ENCODE assay signal across 1 cellular context in the genomic region with DNA sequence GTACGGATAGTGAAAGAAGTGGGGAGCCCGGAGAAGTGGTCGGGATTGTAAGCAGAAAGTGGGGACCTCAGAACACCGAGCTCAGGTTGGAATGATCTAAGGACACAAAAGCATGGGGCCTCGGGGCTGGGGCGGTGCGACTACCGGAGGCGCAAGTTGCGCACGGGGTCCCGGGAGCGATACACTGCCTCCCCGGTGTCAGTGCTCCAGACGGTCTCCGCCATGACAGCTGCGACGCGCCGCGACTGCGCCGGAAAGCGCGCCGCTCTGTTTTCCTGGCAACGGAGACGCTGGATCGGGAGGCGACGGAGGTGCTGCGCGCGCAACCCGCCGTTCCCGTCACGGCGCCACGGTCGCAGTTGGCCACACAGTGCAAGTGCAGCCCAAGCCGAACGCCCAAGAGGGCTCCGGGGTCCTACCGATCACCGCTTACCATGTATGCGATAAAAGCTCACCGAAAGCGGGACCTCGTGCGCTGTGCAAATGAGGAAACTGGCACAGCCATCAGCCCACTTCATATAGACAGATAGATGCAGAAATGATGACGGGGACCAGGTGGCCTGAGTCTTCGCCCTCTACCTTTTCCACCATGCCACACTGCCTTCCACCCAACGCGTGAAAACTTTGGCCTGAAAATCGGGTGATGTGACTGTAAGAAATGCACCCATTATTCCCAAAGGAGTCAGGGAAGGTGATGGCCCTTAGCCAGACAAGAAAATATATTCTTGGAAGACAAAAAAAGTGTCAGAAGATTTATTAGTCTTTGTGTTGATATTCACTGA.
TF ChIP-seq lines count a peak whose summit lies in the region.

TSS of gene MKS1 (minus strand) at position 249 of the 782 bp plus-strand sequence. CDS start at position 224, 25 bp downstream.

TF ChIP-seq in HepG2, 621 proteins besides CTCF, POLR2A, EP300 and RAD21 (continued from another document and continues in another):
- TF ChIP-seq, protein P1, sequence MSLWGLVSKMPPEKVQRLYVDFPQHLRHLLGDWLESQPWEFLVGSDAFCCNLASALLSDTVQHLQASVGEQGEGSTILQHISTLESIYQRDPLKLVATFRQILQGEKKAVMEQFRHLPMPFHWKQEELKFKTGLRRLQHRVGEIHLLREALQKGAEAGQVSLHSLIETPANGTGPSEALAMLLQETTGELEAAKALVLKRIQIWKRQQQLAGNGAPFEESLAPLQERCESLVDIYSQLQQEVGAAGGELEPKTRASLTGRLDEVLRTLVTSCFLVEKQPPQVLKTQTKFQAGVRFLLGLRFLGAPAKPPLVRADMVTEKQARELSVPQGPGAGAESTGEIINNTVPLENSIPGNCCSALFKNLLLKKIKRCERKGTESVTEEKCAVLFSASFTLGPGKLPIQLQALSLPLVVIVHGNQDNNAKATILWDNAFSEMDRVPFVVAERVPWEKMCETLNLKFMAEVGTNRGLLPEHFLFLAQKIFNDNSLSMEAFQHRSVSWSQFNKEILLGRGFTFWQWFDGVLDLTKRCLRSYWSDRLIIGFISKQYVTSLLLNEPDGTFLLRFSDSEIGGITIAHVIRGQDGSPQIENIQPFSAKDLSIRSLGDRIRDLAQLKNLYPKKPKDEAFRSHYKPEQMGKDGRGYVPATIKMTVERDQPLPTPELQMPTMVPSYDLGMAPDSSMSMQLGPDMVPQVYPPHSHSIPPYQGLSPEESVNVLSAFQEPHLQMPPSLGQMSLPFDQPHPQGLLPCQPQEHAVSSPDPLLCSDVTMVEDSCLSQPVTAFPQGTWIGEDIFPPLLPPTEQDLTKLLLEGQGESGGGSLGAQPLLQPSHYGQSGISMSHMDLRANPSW (CRISPR knock-in tag; IDR thresholded peaks at IDR 0.05; ENCODE audit: borderline replicate concordance): no peak
- TF ChIP-seq, protein P2, sequence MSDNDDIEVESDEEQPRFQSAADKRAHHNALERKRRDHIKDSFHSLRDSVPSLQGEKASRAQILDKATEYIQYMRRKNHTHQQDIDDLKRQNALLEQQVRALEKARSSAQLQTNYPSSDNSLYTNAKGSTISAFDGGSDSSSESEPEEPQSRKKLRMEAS (IDR thresholded peaks at IDR 0.05): peak; percentile 81
- TF ChIP-seq NR3C1 (CRISPR knock-in tag; IDR thresholded peaks at IDR 0.05) (no peak), GMEB1 (CRISPR knock-in tag; IDR thresholded peaks at IDR 0.05; ENCODE audit: borderline replicate concordance) (peak; percentile 95), MIER2 (CRISPR knock-in tag; IDR thresholded peaks at IDR 0.05) (peak; percentile 68), U2AF1 (optimal IDR thresholded peaks at IDR 0.05; ENCODE audit: low read depth, low read length) (no peak), PBX3 (CRISPR knock-in tag; IDR thresholded peaks at IDR 0.05; ENCODE audit: borderline replicate concordance) (no peak), HOXA5 (CRISPR knock-in tag; IDR thresholded peaks at IDR 0.05) (peak; percentile 63; the same call in 1 of the 2 replicates), GLMP (CRISPR knock-in tag; IDR thresholded peaks at IDR 0.05; ENCODE audit: borderline replicate concordance) (no peak), KLF6 (CRISPR knock-in tag; IDR thresholded peaks at IDR 0.05) (peak; percentile 54; the same call in 1 of the 2 replicates), PRDM4 (CRISPR knock-in tag; IDR thresholded peaks at IDR 0.05; ENCODE audit: borderline replicate concordance) (no peak), PRDM10 (CRISPR knock-in tag; IDR thresholded peaks at IDR 0.05; ENCODE audit: low read depth) (peak; percentile 23; the same call in 1 of the 2 replicates), BRCA1 (CRISPR knock-in tag; IDR thresholded peaks at IDR 0.05) (peak; percentile 78; the same call in 1 of the 2 replicates), ZGPAT (CRISPR knock-in tag; IDR thresholded peaks at IDR 0.05) (peak; percentile 91), ZNF552 (CRISPR knock-in tag; IDR thresholded peaks at IDR 0.05; ENCODE audit: borderline replicate concordance) (peak; percentile 78; the same call in 1 of the 2 replicates), ARNT2 (CRISPR knock-in tag; IDR thresholded peaks at IDR 0.05; ENCODE audit: low read depth) (no peak; the same call in 1 of the 2 replicates), POLR2AphosphoS5 (IDR thresholded peaks at IDR 0.05; ENCODE audit: low read depth, low read length) (peak; percentile 77), THYN1 (CRISPR knock-in tag; IDR thresholded peaks at IDR 0.05; ENCODE audit: borderline replicate concordance, low read depth) (no peak), ZSCAN22 (CRISPR knock-in tag; IDR thresholded peaks at IDR 0.05) (0 out of 2 replicates have a peak, but pooled peaks have one; percentile 55)
- TF ChIP-seq, protein P3, sequence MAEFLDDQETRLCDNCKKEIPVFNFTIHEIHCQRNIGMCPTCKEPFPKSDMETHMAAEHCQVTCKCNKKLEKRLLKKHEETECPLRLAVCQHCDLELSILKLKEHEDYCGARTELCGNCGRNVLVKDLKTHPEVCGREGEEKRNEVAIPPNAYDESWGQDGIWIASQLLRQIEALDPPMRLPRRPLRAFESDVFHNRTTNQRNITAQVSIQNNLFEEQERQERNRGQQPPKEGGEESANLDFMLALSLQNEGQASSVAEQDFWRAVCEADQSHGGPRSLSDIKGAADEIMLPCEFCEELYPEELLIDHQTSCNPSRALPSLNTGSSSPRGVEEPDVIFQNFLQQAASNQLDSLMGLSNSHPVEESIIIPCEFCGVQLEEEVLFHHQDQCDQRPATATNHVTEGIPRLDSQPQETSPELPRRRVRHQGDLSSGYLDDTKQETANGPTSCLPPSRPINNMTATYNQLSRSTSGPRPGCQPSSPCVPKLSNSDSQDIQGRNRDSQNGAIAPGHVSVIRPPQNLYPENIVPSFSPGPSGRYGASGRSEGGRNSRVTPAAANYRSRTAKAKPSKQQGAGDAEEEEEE (CRISPR knock-in tag; IDR thresholded peaks at IDR 0.05; ENCODE audit: borderline replicate concordance): peak; percentile 31; the same call in 1 of the 2 replicates
- TF ChIP-seq, protein P4, sequence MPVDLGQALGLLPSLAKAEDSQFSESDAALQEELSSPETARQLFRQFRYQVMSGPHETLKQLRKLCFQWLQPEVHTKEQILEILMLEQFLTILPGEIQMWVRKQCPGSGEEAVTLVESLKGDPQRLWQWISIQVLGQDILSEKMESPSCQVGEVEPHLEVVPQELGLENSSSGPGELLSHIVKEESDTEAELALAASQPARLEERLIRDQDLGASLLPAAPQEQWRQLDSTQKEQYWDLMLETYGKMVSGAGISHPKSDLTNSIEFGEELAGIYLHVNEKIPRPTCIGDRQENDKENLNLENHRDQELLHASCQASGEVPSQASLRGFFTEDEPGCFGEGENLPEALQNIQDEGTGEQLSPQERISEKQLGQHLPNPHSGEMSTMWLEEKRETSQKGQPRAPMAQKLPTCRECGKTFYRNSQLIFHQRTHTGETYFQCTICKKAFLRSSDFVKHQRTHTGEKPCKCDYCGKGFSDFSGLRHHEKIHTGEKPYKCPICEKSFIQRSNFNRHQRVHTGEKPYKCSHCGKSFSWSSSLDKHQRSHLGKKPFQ (CRISPR knock-in tag; IDR thresholded peaks at IDR 0.05; ENCODE audit: insufficient replicate concordance): no peak
- TF ChIP-seq, protein P5, sequence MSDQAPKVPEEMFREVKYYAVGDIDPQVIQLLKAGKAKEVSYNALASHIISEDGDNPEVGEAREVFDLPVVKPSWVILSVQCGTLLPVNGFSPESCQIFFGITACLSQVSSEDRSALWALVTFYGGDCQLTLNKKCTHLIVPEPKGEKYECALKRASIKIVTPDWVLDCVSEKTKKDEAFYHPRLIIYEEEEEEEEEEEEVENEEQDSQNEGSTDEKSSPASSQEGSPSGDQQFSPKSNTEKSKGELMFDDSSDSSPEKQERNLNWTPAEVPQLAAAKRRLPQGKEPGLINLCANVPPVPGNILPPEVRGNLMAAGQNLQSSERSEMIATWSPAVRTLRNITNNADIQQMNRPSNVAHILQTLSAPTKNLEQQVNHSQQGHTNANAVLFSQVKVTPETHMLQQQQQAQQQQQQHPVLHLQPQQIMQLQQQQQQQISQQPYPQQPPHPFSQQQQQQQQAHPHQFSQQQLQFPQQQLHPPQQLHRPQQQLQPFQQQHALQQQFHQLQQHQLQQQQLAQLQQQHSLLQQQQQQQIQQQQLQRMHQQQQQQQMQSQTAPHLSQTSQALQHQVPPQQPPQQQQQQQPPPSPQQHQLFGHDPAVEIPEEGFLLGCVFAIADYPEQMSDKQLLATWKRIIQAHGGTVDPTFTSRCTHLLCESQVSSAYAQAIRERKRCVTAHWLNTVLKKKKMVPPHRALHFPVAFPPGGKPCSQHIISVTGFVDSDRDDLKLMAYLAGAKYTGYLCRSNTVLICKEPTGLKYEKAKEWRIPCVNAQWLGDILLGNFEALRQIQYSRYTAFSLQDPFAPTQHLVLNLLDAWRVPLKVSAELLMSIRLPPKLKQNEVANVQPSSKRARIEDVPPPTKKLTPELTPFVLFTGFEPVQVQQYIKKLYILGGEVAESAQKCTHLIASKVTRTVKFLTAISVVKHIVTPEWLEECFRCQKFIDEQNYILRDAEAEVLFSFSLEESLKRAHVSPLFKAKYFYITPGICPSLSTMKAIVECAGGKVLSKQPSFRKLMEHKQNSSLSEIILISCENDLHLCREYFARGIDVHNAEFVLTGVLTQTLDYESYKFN (CRISPR knock-in tag; conservative IDR thresholded peaks at IDR 0.05): peak; percentile 26; the same call in 1 of the 2 replicates
